In genomic region chr13:106526748-106527488, GRCh38 we compare ENCODE assay signal across 24 cellular contexts. TPM values are rescaled to one million over a fixed set of nuclear protein-coding genes. Genes with fewer than 3 reads are reported as not detected.
DNase-seq lines count a peak whose midpoint lies in the region; ATAC-seq, FAIRE-seq and TF ChIP-seq lines count a peak whose summit lies in the region.
"Had no signal": no experiment of that assay in that cellular context is flagged by ENCODE, and none has a peak within 500 bp of the region (broad histone marks: within the 10 kb centered on the region; RNA-seq: fewer than 3 reads in every experiment).

No MANE protein-coding gene starts in this region.

- in situ Hi-C loops in brain microvascular endothelial cell (cut with HindIII; ENCODE audit: low pct_ligation_motif_present, low sequenced_read_pairs), result no loop called here

- H3K4me1 ChIP-seq in astrocyte (ENCODE audit: insufficient read depth, low read length), result peaks cover 45% of the 10 kb centered on the region
- H3K4me1 ChIP-seq in lower lobe of right lung, result peaks cover 59% of the 10 kb centered on the region
- peaks cover 3% of the 10 kb centered on the region for H3K4me1 ChIP-seq in psoas muscle

- no peaks in the 10 kb centered on the region for H3K9me3 Mint-ChIP-seq in astrocyte (ENCODE audit: unreplicated experiment)
- no peaks in the 10 kb centered on the region for H3K9me3 Mint-ChIP-seq in type B pancreatic cell
- no peaks in the 10 kb centered on the region for H3K9me3 Mint-ChIP-seq in activated T-cell treated with anti-CD3 and anti-CD28 coated beads, Interleukin-2, amount 50 U/mL, for 24 hours
- H3K9me3 Mint-ChIP-seq: activated CD4-positive, alpha-beta T cell treated with anti-CD3 and anti-CD28 coated beads, Interleukin-2, amount 10 ng/mL, durations not matched to agents 24 days and 14 days; activated naive CD4-positive, alpha-beta T cell treated with anti-CD3 and anti-CD28 coated beads for 36 hours had no signal

- H3K9ac ChIP-seq in astrocyte (ENCODE audit: low read length), result no peak overlapping the region
- H3K9ac ChIP-seq: BLaER1 treated with 17β-estradiol and CSF1 and Interleukin-3, amounts not matched to agents 10 nM and 100 nM had no signal

- FAIRE-seq in H54 (lab: Jason Lieb, UNC), result peak; percentile 67
- FAIRE-seq in astrocyte (lab: Jason Lieb, UNC), result no peak
- FAIRE-seq: colon, RCC 7860 had no signal

- H3K27ac Mint-ChIP-seq in astrocyte (ENCODE audit: unreplicated experiment) (peak overlapping the region; percentile 11), type B pancreatic cell (peak overlapping the region; percentile 85)
- H3K27ac Mint-ChIP-seq in activated T-cell treated with anti-CD3 and anti-CD28 coated beads, Interleukin-2, amount 50 U/mL, for 24 hours, result no peak overlapping the region
- H3K27ac Mint-ChIP-seq: activated CD4-positive, alpha-beta T cell treated with anti-CD3 and anti-CD28 coated beads, Interleukin-2, amount 10 ng/mL, durations not matched to agents 24 days and 14 days; activated naive CD4-positive, alpha-beta T cell treated with anti-CD3 and anti-CD28 coated beads for 36 hours had no signal

- H3K4me3 ChIP-seq in astrocyte (ENCODE audit: insufficient read depth, low read depth, low read length), result no peak overlapping the region
- peak overlapping the region; percentile 13 for H3K4me3 ChIP-seq in lower lobe of right lung
- no peak overlapping the region for H3K4me3 ChIP-seq in brain microvascular endothelial cell (ENCODE audit: low read depth, low read length)
- H3K4me3 ChIP-seq in psoas muscle, result no peak overlapping the region
- H3K4me3 ChIP-seq: BLaER1 treated with 17β-estradiol and CSF1 and Interleukin-3, amounts not matched to agents 10 nM and 100 nM; skin epidermis; stomach; thyroid gland had no signal

- no peaks in the 10 kb centered on the region for H3K27me3 ChIP-seq in astrocyte (ENCODE audit: insufficient read depth, low read length)
- no peaks in the 10 kb centered on the region for H3K27me3 ChIP-seq in lower lobe of right lung (ENCODE audit: low read depth)
- H3K27me3 ChIP-seq in brain microvascular endothelial cell (replicated peaks), result no peaks in the 10 kb centered on the region
- H3K27me3 ChIP-seq in psoas muscle (ENCODE audit: insufficient read depth in 3 of 3, low read length in 2 of 3), result no peaks in the 10 kb centered on the region
- H3K27me3 ChIP-seq: BLaER1 treated with 17β-estradiol and CSF1 and Interleukin-3, amounts not matched to agents 10 nM and 100 nM; stomach; thyroid gland had no signal

- H3K36me3 ChIP-seq in astrocyte (ENCODE audit: insufficient read depth, low read length), result no peaks in the 10 kb centered on the region
- no peaks in the 10 kb centered on the region for H3K36me3 ChIP-seq in lower lobe of right lung
- H3K36me3 ChIP-seq in brain microvascular endothelial cell (replicated peaks), result no peaks in the 10 kb centered on the region
- H3K36me3 ChIP-seq in psoas muscle (ENCODE audit: insufficient read depth in 1 of 2, low read depth in 1 of 2), result no peaks in the 10 kb centered on the region
- H3K36me3 ChIP-seq: heart left ventricle, stomach, thyroid gland, WERI-Rb-1 had no signal

- 91 to 94% (median 92%) methylated on average over 8 of the region's 8 CpGs for WGBS in psoas muscle, 3 donors

- H4K20me1 ChIP-seq in astrocyte (ENCODE audit: insufficient read depth, low read length), result peaks cover 90% of the 10 kb centered on the region

- H3K4me2 ChIP-seq in astrocyte (ENCODE audit: low read length), result no peak overlapping the region

- H2AFZ ChIP-seq in astrocyte (ENCODE audit: low read depth, low read length), result no peak overlapping the region

- intact Hi-C loops in lower lobe of right lung (cut with DNase I), result no loop called here
- intact Hi-C loops in psoas muscle (cut with DNase I), result no loop called here

- peaks cover 100% of the 10 kb centered on the region for H3K79me2 ChIP-seq in astrocyte (ENCODE audit: insufficient read depth, low read length)

- H3K9me3 ChIP-seq in astrocyte (ENCODE audit: insufficient read depth, low read depth, low read length) (no peaks in the 10 kb centered on the region), lower lobe of right lung (no peaks in the 10 kb centered on the region), psoas muscle (no peaks in the 10 kb centered on the region)
- H3K9me3 ChIP-seq: BLaER1 treated with 17β-estradiol and CSF1 and Interleukin-3, amounts not matched to agents 10 nM and 100 nM; heart left ventricle; stomach; thyroid gland had no signal

- H3K27me3 Mint-ChIP-seq in astrocyte (ENCODE audit: low read depth, unreplicated experiment) (no peaks in the 10 kb centered on the region), type B pancreatic cell (no peaks in the 10 kb centered on the region)
- H3K27me3 Mint-ChIP-seq in activated T-cell treated with anti-CD3 and anti-CD28 coated beads, Interleukin-2, amount 50 U/mL, for 24 hours, result peaks cover 75% of the 10 kb centered on the region

- TF ChIP-seq CTCF in astrocyte (IDR thresholded peaks at IDR 0.05; ENCODE audit: insufficient read depth, low read depth, low read length) (no peak), lower lobe of right lung (IDR thresholded peaks at IDR 0.05) (no peak), type B pancreatic cell (conservative IDR thresholded peaks at IDR 0.05) (no peak), brain microvascular endothelial cell (IDR thresholded peaks at IDR 0.05; ENCODE audit: low read depth, low read length, missing control alignments) (no peak), psoas muscle (IDR thresholded peaks at IDR 0.05) (no peak)

- H3K27ac ChIP-seq in astrocyte (ENCODE audit: low read depth, low read length) (no peak overlapping the region), lower lobe of right lung (peak overlapping the region; percentile 51), brain microvascular endothelial cell (no peak overlapping the region), psoas muscle (no peak overlapping the region)
- H3K27ac ChIP-seq: BLaER1 treated with 17β-estradiol and CSF1 and Interleukin-3, amounts not matched to agents 10 nM and 100 nM; heart left ventricle; stomach; thyroid gland; WERI-Rb-1 had no signal

- no peak for TF ChIP-seq POLR2A in H54 (IDR thresholded peaks at IDR 0.05; ENCODE audit: low read depth, low read length)

- ATAC-seq in lower lobe of right lung (peak; percentile 78 to 89), psoas muscle (no peak)
- ATAC-seq: heart left ventricle had no signal

- H3K36me3 Mint-ChIP-seq in astrocyte (ENCODE audit: low read depth, unreplicated experiment) (no peaks in the 10 kb centered on the region), type B pancreatic cell (peaks cover 9% of the 10 kb centered on the region)
- no peaks in the 10 kb centered on the region for H3K36me3 Mint-ChIP-seq in activated T-cell treated with anti-CD3 and anti-CD28 coated beads, Interleukin-2, amount 50 U/mL, for 24 hours (ENCODE audit: low read depth)

- DNase-seq in H54 (ENCODE audit: insufficient read length, low spot score) (no peak), astrocyte (ENCODE audit: low read depth) (no peak), lower lobe of right lung (no peak), type B pancreatic cell (ENCODE audit: extremely low spot score, unreplicated experiment) (no peak), brain microvascular endothelial cell (no peak), psoas muscle (no peak)
- DNase-seq in activated T-cell treated with anti-CD3 and anti-CD28 coated beads, Interleukin-2, amount 50 U/mL, for 24 hours, result no peak
- DNase-seq: activated CD4-positive, alpha-beta T cell treated with anti-CD3 and anti-CD28 coated beads, Interleukin-2, amount 10 ng/mL, durations not matched to agents 24 days and 14 days; activated naive CD4-positive, alpha-beta T cell treated with anti-CD3 and anti-CD28 coated beads for 36 hours; DMS79; effector CD4-positive, alpha-beta T cell; heart left ventricle; mesenchymal stem cell; NCI-H2171 treated with DMSO at 0.1 percent for 48 hours; retina; SIG-M5; stimulated activated CD4-positive, alpha-beta T cell treated with anti-CD3 and anti-CD28 coated beads, Interleukin-1b, Interleukin-23, amount 100 ng/mL, for 48 hours; stomach; thyroid gland; WERI-Rb-1 had no signal

- peak overlapping the region; percentile 6 for H3K4me3 Mint-ChIP-seq in astrocyte (ENCODE audit: unreplicated experiment)
- H3K4me3 Mint-ChIP-seq in type B pancreatic cell, result peak overlapping the region; percentile 46
- H3K4me3 Mint-ChIP-seq in activated T-cell treated with anti-CD3 and anti-CD28 coated beads, Interleukin-2, amount 50 U/mL, for 24 hours, result no peak overlapping the region
- H3K4me3 Mint-ChIP-seq: activated CD4-positive, alpha-beta T cell treated with anti-CD3 and anti-CD28 coated beads, Interleukin-2, amount 10 ng/mL, durations not matched to agents 24 days and 14 days; activated naive CD4-positive, alpha-beta T cell treated with anti-CD3 and anti-CD28 coated beads for 36 hours had no signal

- H3K4me1 Mint-ChIP-seq in astrocyte (ENCODE audit: low read depth, unreplicated experiment) (peaks cover 64% of the 10 kb centered on the region), type B pancreatic cell (ENCODE audit: unreplicated experiment) (peaks cover 89% of the 10 kb centered on the region)
- H3K4me1 Mint-ChIP-seq in activated T-cell treated with anti-CD3 and anti-CD28 coated beads, Interleukin-2, amount 50 U/mL, for 24 hours (ENCODE audit: low read depth), result no peaks in the 10 kb centered on the region
- H3K4me1 Mint-ChIP-seq: activated CD4-positive, alpha-beta T cell treated with anti-CD3 and anti-CD28 coated beads, Interleukin-2, amount 10 ng/mL, durations not matched to agents 24 days and 14 days had no signal

RNA-seq across cellular contexts. Expression of gene EFNB2, which starts 8.5 kb away (rescaled TPM):
- 93.2 and 93.4 TPM in 2 replicates for total RNA-seq in astrocyte
- total RNA-seq in lower lobe of right lung, result 47.0 TPM
- total RNA-seq in type B pancreatic cell (ENCODE audit: low replicate concordance), result 48.6 and 67.1 TPM in 2 replicates
- 10 to 100 TPM in 1 of 4 donors, 1 to 10 TPM in 3; 6.6 to 10.8 (median 9.4) TPM for total RNA-seq in psoas muscle
- 1 to 10 TPM; 5.8 to 9.2 (median 6.7) TPM for polyA plus RNA-seq in psoas muscle

RNA-seq across cellular contexts. Expression of gene ARGLU1, which starts 41.0 kb away (rescaled TPM):
- 52.3 and 56.9 TPM in 2 replicates for total RNA-seq in astrocyte
- 108 TPM for total RNA-seq in lower lobe of right lung
- 89.0 and 128 TPM in 2 replicates for total RNA-seq in type B pancreatic cell (ENCODE audit: low replicate concordance)
- total RNA-seq in psoas muscle, result 10 to 100 TPM; 23.2 to 34.2 (median 27.1) TPM
- 10 to 100 TPM; 23.6 to 43.5 (median 23.8) TPM for polyA plus RNA-seq in psoas muscle

Comparison
In these comparisons a context has a peak if more than half of its experiments do, and no peak if none do; other contexts are left out.
1. ATAC-seq: peak in lower lobe of right lung (2 of 2); none in psoas muscle (0 of 4).